Comparison of ENCODE assay signal across 35 cellular contexts in the genomic region with DNA sequence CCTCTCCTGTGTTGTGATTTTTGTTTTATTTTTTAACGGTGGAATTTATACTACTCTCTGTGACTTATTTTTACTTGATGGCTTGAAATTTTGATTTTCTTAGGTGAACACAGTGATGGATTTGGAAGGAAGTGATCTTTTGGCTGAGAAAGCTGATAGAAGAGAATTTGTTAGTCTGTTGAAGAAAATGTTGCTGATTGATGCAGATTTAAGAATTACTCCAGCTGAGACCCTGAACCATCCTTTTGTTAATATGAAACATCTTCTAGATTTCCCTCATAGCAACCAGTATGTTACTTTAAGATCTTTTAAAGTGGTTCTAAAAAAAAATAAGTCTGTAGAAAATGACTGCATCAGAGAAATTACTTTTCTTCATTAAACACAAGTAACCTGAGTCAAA. TPM values are rescaled to one million over a fixed set of nuclear protein-coding genes. Genes with fewer than 3 reads are reported as not detected.
"Had no signal": no experiment of that assay in that cellular context is flagged by ENCODE, and none has a peak within 500 bp of the region (broad histone marks: within the 10 kb centered on the region; RNA-seq: fewer than 3 reads in every experiment).

No MANE protein-coding gene starts in this region.

- H3K9me3 Mint-ChIP-seq: activated CD4-positive, alpha-beta T cell treated with anti-CD3 and anti-CD28 coated beads, Interleukin-2, amount 10 ng/mL, durations not matched to agents 7 days and 5 days; activated naive CD4-positive, alpha-beta T cell treated with anti-CD3 and anti-CD28 coated beads, Interleukin-2, amount 10 ng/mL, durations not matched to agents 7 days and 5 days; activated naive CD8-positive, alpha-beta T cell treated with anti-CD3 and anti-CD28 coated beads, Interleukin-2, amount 50 U/mL, for 24 hours; activated T-cell treated with anti-CD3 and anti-CD28 coated beads, Interleukin-2, amount 50 U/mL, for 4 hours; brain; T-helper 1 cell treated with Interleukin-12 subunit alpha and Interleukin-12 subunit beta and Interleukin-4 antibody, amounts not matched to agents 30 μg/mL and 1 μg/mL, for 36 hours; T-helper 2 cell treated with Interferon-gamma antibody and Interleukin-4, amounts not matched to agents 5 μg/mL and 100 μg/mL, for 36 hours had no signal

- H3K4me3 ChIP-seq: MG63, Peyer's patch, SJSA1 had no signal

- H3K9ac ChIP-seq: SK-N-SH had no signal

- H3K4me3 Mint-ChIP-seq: activated CD4-positive, alpha-beta T cell treated with anti-CD3 and anti-CD28 coated beads for 36 hours; activated CD4-positive, alpha-beta T cell treated with anti-CD3 and anti-CD28 coated beads, Interleukin-2, amount 10 ng/mL, durations not matched to agents 7 days and 5 days; activated CD8-positive, alpha-beta T cell treated with anti-CD3 and anti-CD28 coated beads, Interleukin-2, amount 10 ng/mL, durations not matched to agents 7 days and 5 days; activated naive CD4-positive, alpha-beta T cell treated with anti-CD3 and anti-CD28 coated beads, Interleukin-2, amount 10 ng/mL, durations not matched to agents 7 days and 5 days; activated naive CD8-positive, alpha-beta T cell; activated naive CD8-positive, alpha-beta T cell treated with anti-CD3 and anti-CD28 coated beads, Interleukin-2, amount 50 U/mL, for 24 hours; activated T-cell treated with anti-CD3 and anti-CD28 coated beads, Interleukin-2, amount 50 U/mL, for 4 hours; brain; T-helper 1 cell treated with Interleukin-12 subunit alpha and Interleukin-12 subunit beta and Interleukin-4 antibody, amounts not matched to agents 30 μg/mL and 1 μg/mL, for 36 hours; T-helper 2 cell treated with Interferon-gamma antibody and Interleukin-4, amounts not matched to agents 5 μg/mL and 100 μg/mL, for 36 hours had no signal

- H3K4me2 ChIP-seq: SK-N-SH had no signal

- H3K27me3 ChIP-seq: MG63, Peyer's patch, SJSA1 had no signal

- H3K27me3 Mint-ChIP-seq: activated CD4-positive, alpha-beta T cell treated with anti-CD3 and anti-CD28 coated beads for 36 hours; activated CD4-positive, alpha-beta T cell treated with anti-CD3 and anti-CD28 coated beads, Interleukin-2, amount 10 ng/mL, durations not matched to agents 7 days and 5 days; activated naive CD4-positive, alpha-beta T cell treated with anti-CD3 and anti-CD28 coated beads, Interleukin-2, amount 10 ng/mL, durations not matched to agents 7 days and 5 days; activated naive CD8-positive, alpha-beta T cell; activated naive CD8-positive, alpha-beta T cell treated with anti-CD3 and anti-CD28 coated beads, Interleukin-2, amount 50 U/mL, for 24 hours; brain had no signal

- H3K4me1 ChIP-seq: Peyer's patch, SJSA1 had no signal

- H3K9me3 ChIP-seq: MG63, Peyer's patch, SJSA1, SK-N-SH had no signal

- H3K27ac Mint-ChIP-seq: activated CD4-positive, alpha-beta T cell treated with anti-CD3 and anti-CD28 coated beads for 36 hours; activated CD4-positive, alpha-beta T cell treated with anti-CD3 and anti-CD28 coated beads, Interleukin-2, amount 10 ng/mL, durations not matched to agents 7 days and 5 days; activated CD8-positive, alpha-beta T cell treated with anti-CD3 and anti-CD28 coated beads, Interleukin-2, amount 10 ng/mL, durations not matched to agents 7 days and 5 days; activated naive CD4-positive, alpha-beta T cell treated with anti-CD3 and anti-CD28 coated beads, Interleukin-2, amount 10 ng/mL, durations not matched to agents 7 days and 5 days; activated naive CD8-positive, alpha-beta T cell; activated naive CD8-positive, alpha-beta T cell treated with anti-CD3 and anti-CD28 coated beads, Interleukin-2, amount 50 U/mL, for 24 hours; T-helper 1 cell treated with Interleukin-12 subunit alpha and Interleukin-12 subunit beta and Interleukin-4 antibody, amounts not matched to agents 30 μg/mL and 1 μg/mL, for 36 hours; T-helper 2 cell treated with Interferon-gamma antibody and Interleukin-4, amounts not matched to agents 5 μg/mL and 100 μg/mL, for 36 hours had no signal

- DNase-seq: activated CD4-positive, alpha-beta T cell treated with anti-CD3 and anti-CD28 coated beads for 36 hours; activated CD4-positive, alpha-beta T cell treated with anti-CD3 and anti-CD28 coated beads, Interleukin-2, amount 10 ng/mL, durations not matched to agents 7 days and 5 days; activated CD4-positive, alpha-beta T cell treated with anti-CD3 and anti-CD28 coated beads, Interleukin-2, amount 50 U/mL, for 48 hours; activated CD8-positive, alpha-beta T cell treated with anti-CD3 and anti-CD28 coated beads, Interleukin-2, amount 10 ng/mL, durations not matched to agents 7 days and 5 days; activated effector memory CD4-positive, alpha-beta T cell treated with Interleukin-2 at 50 U/mL for 16 hours; activated naive CD4-positive, alpha-beta T cell treated with anti-CD3 and anti-CD28 coated beads, Interleukin-2, amount 10 ng/mL, durations not matched to agents 7 days and 5 days; activated naive CD8-positive, alpha-beta T cell treated with anti-CD3 and anti-CD28 coated beads, Interleukin-2, amount 50 U/mL, for 24 hours; activated T-cell treated with anti-CD3 and anti-CD28 coated beads, Interleukin-2, amount 50 U/mL, for 4 hours; anterior cingulate cortex; caudate nucleus; Kasumi-1; KG1; NCI-H1092 treated with DMSO at 0.1 percent for 48 hours; NCI-H1417; NCI-H146; NCI-H187; NCI-H2029 treated with DMSO at 0.1 percent for 48 hours; NCI-H2107; NCI-H2171; NCI-H510A; NCI-H526; NCI-H748 treated with DMSO at 0.1 percent for 48 hours; NK-92 treated with Interleukin-12 subunit alpha and Interleukin-12 subunit beta, amount 100 ng/mL, for 24 hours; PC-3; Peyer's patch; RPMI8226; SHP77 treated with DMSO at 0.1 percent for 48 hours; SK-N-SH had no signal

- H3K27ac ChIP-seq: Peyer's patch, SJSA1 had no signal

- ATAC-seq: activated CD4-positive, alpha-beta T cell treated with anti-CD3 and anti-CD28 coated beads for 36 hours; activated CD4-positive, CD25-positive, alpha-beta regulatory T cell treated with anti-CD3 and anti-CD28 coated beads, Interleukin-2, amount 50 U/mL, for 24 hours; activated CD8-positive, alpha-beta T cell treated with anti-CD3 and anti-CD28 coated beads, Interleukin-2, amount 10 ng/mL, durations not matched to agents 7 days and 5 days; activated naive CD8-positive, alpha-beta T cell treated with anti-CD3 and anti-CD28 coated beads, Interleukin-2, amount 50 U/mL, for 24 hours; activated T-cell treated with anti-CD3 and anti-CD28 coated beads, Interleukin-2, amount 50 U/mL, for 4 hours; PC-3 had no signal

- H3K4me1 Mint-ChIP-seq: activated CD4-positive, alpha-beta T cell treated with anti-CD3 and anti-CD28 coated beads, Interleukin-2, amount 10 ng/mL, durations not matched to agents 7 days and 5 days; activated naive CD8-positive, alpha-beta T cell treated with anti-CD3 and anti-CD28 coated beads, Interleukin-2, amount 50 U/mL, for 24 hours; brain had no signal

- H3K36me3 Mint-ChIP-seq: activated naive CD8-positive, alpha-beta T cell had no signal

RNA-seq across cellular contexts. Expression of a gene that starts 36.7 kb away (rescaled TPM):
- total RNA-seq: activated CD4-positive, alpha-beta T cell treated with anti-CD3 and anti-CD28 coated beads for 36 hours; activated CD4-positive, alpha-beta T cell treated with anti-CD3 and anti-CD28 coated beads, Interleukin-2, amount 10 ng/mL, durations not matched to agents 7 days and 5 days; activated CD8-positive, alpha-beta T cell treated with anti-CD3 and anti-CD28 coated beads, Interleukin-2, amount 10 ng/mL, durations not matched to agents 7 days and 5 days; activated T-cell treated with anti-CD3 and anti-CD28 coated beads, Interleukin-2, amount 50 U/mL, for 4 hours had no signal
